8 cellular contexts compared by ENCODE assay signal in genomic region chr1:43980255-43981134, GRCh38.
DNase-seq lines count a peak whose midpoint lies in the region; ATAC-seq and TF ChIP-seq lines count a peak whose summit lies in the region.

No MANE protein-coding gene starts in this region.

- ATAC-seq in HG02623 (IDR thresholded peaks at IDR 0.05; ENCODE audit: unreplicated experiment), result no peak

- no peak for DNase-seq in GM12865 (ENCODE audit: low read depth)
- DNase-seq in RPMI8226, result peak; percentile 13
- DNase-seq in fibroblast of mammary gland (ENCODE audit: low read depth), result peak; percentile 58
- DNase-seq in retinal pigment epithelial cell (ENCODE audit: low read depth), result no peak
- no peak for DNase-seq in NCI-H748 (lab: John Stamatoyannopoulos, UW; ENCODE audit: unreplicated experiment)
- no peak for DNase-seq in stimulated activated CD4-positive, alpha-beta T cell treated with anti-CD3 and anti-CD28 coated beads, Interleukin-2, amount 100 ng/mL, for 48 hours
- no peak for DNase-seq in T-helper 9 cell

- TF ChIP-seq CTCF in GM12865 (IDR thresholded peaks at IDR 0.05; ENCODE audit: insufficient read depth, low read depth, low read length, missing control alignments), result no peak
- no peak for TF ChIP-seq CTCF in fibroblast of mammary gland (conservative IDR thresholded peaks at IDR 0.05; ENCODE audit: control insufficient read depth, insufficient read depth, low read depth, low read length)
- TF ChIP-seq CTCF in retinal pigment epithelial cell (conservative IDR thresholded peaks at IDR 0.05; ENCODE audit: low read depth, low read length), result no peak

- H3K4me3 ChIP-seq in GM12865 (ENCODE audit: low read depth, low read length) (peak overlapping the region; percentile 68), fibroblast of mammary gland (ENCODE audit: control insufficient read depth, low read depth, low read length) (peak overlapping the region; percentile 66), retinal pigment epithelial cell (ENCODE audit: low read length) (peak overlapping the region; percentile 54)

Comparison
In these comparisons a context has a peak if more than half of its experiments do, and no peak if none do; other contexts are left out.
1. DNase-seq: peak in RPMI8226 (single experiment) and fibroblast of mammary gland (single experiment); none in GM12865 (single experiment), retinal pigment epithelial cell (single experiment), NCI-H748 (single experiment), stimulated activated CD4-positive, alpha-beta T cell treated with anti-CD3 and anti-CD28 coated beads, Interleukin-2, amount 100 ng/mL, for 48 hours (0 of 2) and T-helper 9 cell (single experiment).
2. Peak in every context shown above with its lines, with median percentiles within 50 percentile points of each other: H3K4me3 ChIP-seq.